9 cellular contexts compared by ENCODE assay signal in the genomic region with DNA sequence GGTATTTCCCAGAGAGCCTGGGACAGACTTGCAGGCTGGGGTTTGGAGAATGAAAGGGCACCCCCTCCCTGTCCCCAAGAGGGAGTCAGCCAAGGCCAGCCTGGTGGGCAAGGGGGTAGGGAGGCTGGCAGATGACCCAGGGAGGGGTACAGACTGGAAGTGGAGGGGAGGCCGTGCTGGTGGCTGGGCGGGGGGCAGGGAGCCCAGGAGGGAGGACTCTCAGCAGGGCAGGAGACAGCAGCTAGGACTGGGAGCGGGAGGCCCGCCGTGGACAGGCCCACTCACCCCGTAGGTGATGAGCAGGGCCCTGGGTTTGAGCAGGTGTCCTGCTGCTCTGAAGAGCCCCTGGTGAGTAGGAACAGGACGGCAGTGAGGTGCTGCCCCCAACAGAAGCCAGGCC. TPM values are rescaled to one million over a fixed set of nuclear protein-coding genes. Genes with fewer than 3 reads are reported as not detected.
DNase-seq lines count a peak whose midpoint lies in the region; ATAC-seq, FAIRE-seq and TF ChIP-seq lines count a peak whose summit lies in the region.
"Had no signal": no experiment of that assay in that cellular context is flagged by ENCODE, and none has a peak within 500 bp of the region (broad histone marks: within the 10 kb centered on the region; RNA-seq: fewer than 3 reads in every experiment).

No MANE protein-coding gene starts in this region.

- WGBS in upper lobe of left lung, 2 donors: 80 to 90% methylated on average over 1 to 7 of the region's 7 CpGs
- 85 to 89% methylated on average over 7 of the region's 7 CpGs for WGBS in lower leg skin, 2 donors

- H2AFZ ChIP-seq in keratinocyte (ENCODE audit: control insufficient read depth, low read length): no peak overlapping the region

- FAIRE-seq in keratinocyte (lab: Jason Lieb, UNC): no peak

- TF ChIP-seq EP300 in upper lobe of left lung (IDR thresholded peaks at IDR 0.05): no peak

- H3K79me2 ChIP-seq in keratinocyte (ENCODE audit: control insufficient read depth, insufficient read depth, low read length): peaks cover 8% of the 10 kb centered on the region

- peak overlapping the region; percentile 60 for H3K4me3 Mint-ChIP-seq in activated CD8-positive, alpha-beta T cell treated with anti-CD3 and anti-CD28 coated beads, Interleukin-2, amount 10 ng/mL, durations not matched to agents 7 days and 5 days

- H3K4me2 ChIP-seq in keratinocyte (ENCODE audit: control insufficient read depth, extremely low read depth, insufficient read depth, low read depth, low read length): peak overlapping the region; percentile 85

- no peak for TF ChIP-seq CTCF in left ventricle myocardium inferior (IDR thresholded peaks at IDR 0.05; ENCODE audit: borderline replicate concordance)
- TF ChIP-seq CTCF in keratinocyte (optimal IDR thresholded peaks at IDR 0.05 in 1 of 3, IDR thresholded peaks at IDR 0.05 in 1 of 3, conservative IDR thresholded peaks at IDR 0.05 in 1 of 3; ENCODE audit: extremely low read depth in 1 of 3, insufficient read depth in 2 of 3, low read length in 3 of 3): no peak
- no peak for TF ChIP-seq CTCF in upper lobe of left lung (IDR thresholded peaks at IDR 0.05)
- no peak for TF ChIP-seq CTCF in lower leg skin (IDR thresholded peaks at IDR 0.05)

- H3K9me3 Mint-ChIP-seq in activated CD8-positive, alpha-beta T cell treated with anti-CD3 and anti-CD28 coated beads, Interleukin-2, amount 10 ng/mL, durations not matched to agents 7 days and 5 days (ENCODE audit: insufficient read depth): no peaks in the 10 kb centered on the region

- H3K27ac ChIP-seq in left ventricle myocardium inferior (replicated peaks): no peak overlapping the region
- no peak overlapping the region for H3K27ac ChIP-seq in keratinocyte (ENCODE audit: control insufficient read depth, insufficient read depth, low read length)
- H3K27ac ChIP-seq in upper lobe of left lung: peak overlapping the region in 2 of 4 donors; percentile 95 to 99

- dilution Hi-C loops in keratinocyte (cut with MboI; ENCODE audit: extremely low pct_ligation_motif_present, low sequenced_read_pairs): no loop called here

- peaks cover 22% of the 10 kb centered on the region for H3K36me3 ChIP-seq in left ventricle myocardium inferior
- peaks cover 2 to 10% of the 10 kb centered on the region in 2 experiments for H3K36me3 ChIP-seq in keratinocyte (ENCODE audit: control insufficient read depth in 2 of 2, extremely low read depth in 1 of 2, insufficient read depth in 2 of 2, low read length in 2 of 2)
- H3K36me3 ChIP-seq in upper lobe of left lung: peaks cover 0 to 18% (median 15%) of the 10 kb centered on the region in 4 donors
- H3K36me3 ChIP-seq in H7 (replicated peaks; ENCODE audit: control insufficient read depth, insufficient read depth, low read length): no peaks in the 10 kb centered on the region; the same call in none of the 2 replicates

- H3K9me1 ChIP-seq in keratinocyte (ENCODE audit: control insufficient read depth, extremely low read depth, insufficient read depth, low read length): no peaks in the 10 kb centered on the region

- peaks cover 2% of the 10 kb centered on the region for H3K27me3 Mint-ChIP-seq in activated CD8-positive, alpha-beta T cell treated with anti-CD3 and anti-CD28 coated beads, Interleukin-2, amount 10 ng/mL, durations not matched to agents 7 days and 5 days (ENCODE audit: low read depth)

- H3K27ac Mint-ChIP-seq in activated CD8-positive, alpha-beta T cell treated with anti-CD3 and anti-CD28 coated beads, Interleukin-2, amount 10 ng/mL, durations not matched to agents 7 days and 5 days: peak overlapping the region; percentile 57

- CTCF ChIA-PET in activated CD8-positive, alpha-beta T cell treated with anti-CD3 and anti-CD28 coated beads, Interleukin-2, amount 10 ng/mL, durations not matched to agents 7 days and 5 days (lab: Charles Lee): no interaction called here

- H3K36me3 Mint-ChIP-seq in activated CD8-positive, alpha-beta T cell treated with anti-CD3 and anti-CD28 coated beads, Interleukin-2, amount 10 ng/mL, durations not matched to agents 7 days and 5 days (ENCODE audit: low read depth): peaks cover 3% of the 10 kb centered on the region

- DNase-seq in left ventricle myocardium inferior: no peak
- DNase-seq in Right ventricle myocardium superior: no peak
- DNase-seq in activated CD8-positive, alpha-beta T cell treated with anti-CD3 and anti-CD28 coated beads, Interleukin-2, amount 10 ng/mL, durations not matched to agents 7 days and 5 days: no peak
- DNase-seq in keratinocyte (ENCODE audit: low read depth, low spot score): no peak
- peak in 1 of 2 donors; percentile 82 for DNase-seq in upper lobe of left lung
- DNase-seq in NCI-H146 treated with DMSO at 0.1 percent for 48 hours (lab: John Stamatoyannopoulos, UW; ENCODE audit: unreplicated experiment): no peak
- no peak for DNase-seq in lower leg skin (ENCODE audit: low spot score in 2 of 2)
- no peak for DNase-seq in H7
- DNase-seq: KG1 had no signal

- no peaks in the 10 kb centered on the region for H4K20me1 ChIP-seq in keratinocyte (ENCODE audit: control insufficient read depth, extremely low read depth, insufficient read depth, low read length)

- POLR2A ChIA-PET in activated CD8-positive, alpha-beta T cell treated with anti-CD3 and anti-CD28 coated beads, Interleukin-2, amount 10 ng/mL, durations not matched to agents 7 days and 5 days (lab: Charles Lee): no interaction called here

- H3K9ac ChIP-seq in keratinocyte (ENCODE audit: control insufficient read depth, extremely low read depth, insufficient read depth, low read length): no peak overlapping the region

- TF ChIP-seq POLR2A in upper lobe of left lung (IDR thresholded peaks at IDR 0.05) (no peak), lower leg skin (IDR thresholded peaks at IDR 0.05) (no peak)

- H3K4me3 ChIP-seq in left ventricle myocardium inferior (peak overlapping the region; percentile 91), keratinocyte (ENCODE audit: control insufficient read depth in 2 of 3, extremely low read depth in 1 of 3, insufficient read depth in 2 of 3, low read depth in 1 of 3, low read length in 3 of 3) (peak overlapping the region; percentile 74 to 85 (median 83)), upper lobe of left lung (peak overlapping the region in 3 of 4 donors; percentile 80 to 92 (median 89)), lower leg skin (ENCODE audit: low read depth, poor library complexity, severe bottlenecking) (no peak overlapping the region), H7 (ENCODE audit: insufficient read depth, low read depth, low read length) (no peak overlapping the region)

- H3K9me3 ChIP-seq in left ventricle myocardium inferior (replicated peaks): no peaks in the 10 kb centered on the region
- no peaks in the 10 kb centered on the region for H3K9me3 ChIP-seq in keratinocyte (ENCODE audit: control insufficient read depth, low read depth, low read length)
- no peaks in the 10 kb centered on the region for H3K9me3 ChIP-seq in upper lobe of left lung

- H3K27me3 ChIP-seq in left ventricle myocardium inferior (ENCODE audit: low read depth): no peaks in the 10 kb centered on the region
- no peaks in the 10 kb centered on the region for H3K27me3 ChIP-seq in keratinocyte (ENCODE audit: control insufficient read depth, extremely low read depth, insufficient read depth, low read length)
- no peaks in the 10 kb centered on the region for H3K27me3 ChIP-seq in upper lobe of left lung
- no peaks in the 10 kb centered on the region for H3K27me3 ChIP-seq in H7 (ENCODE audit: control insufficient read depth, insufficient read depth, low read length)

- H3K4me1 ChIP-seq in left ventricle myocardium inferior (peaks cover 50% of the 10 kb centered on the region), keratinocyte (ENCODE audit: control insufficient read depth, extremely low read depth, insufficient read depth, low read length) (peaks cover 8% of the 10 kb centered on the region), upper lobe of left lung (peaks cover 29 to 47% (median 36%) of the 10 kb centered on the region in 4 donors)

- ATAC-seq in Right ventricle myocardium superior (ENCODE audit: poor library complexity): no peak
- no peak for ATAC-seq in activated CD8-positive, alpha-beta T cell treated with anti-CD3 and anti-CD28 coated beads, Interleukin-2, amount 10 ng/mL, durations not matched to agents 7 days and 5 days
- no peak for ATAC-seq in upper lobe of left lung (ENCODE audit: low FRiP score in 2 of 2)

- intact Hi-C loops in left ventricle myocardium inferior (cut with micrococcal nuclease): no loop called here
- intact Hi-C loops in Right ventricle myocardium superior (cut with DNase I): loop anchor here (5.0 kb wide), 1 partner anchor 48 kb away; no protein-coding TSS in a partner anchor
- intact Hi-C loops in lower leg skin (cut with DNase I; ENCODE audit: low total_unique reads): no loop called here

- peaks cover 10% of the 10 kb centered on the region for H3K4me1 Mint-ChIP-seq in activated CD8-positive, alpha-beta T cell treated with anti-CD3 and anti-CD28 coated beads, Interleukin-2, amount 10 ng/mL, durations not matched to agents 7 days and 5 days (ENCODE audit: low read depth)

RNA-seq across cellular contexts. Expression of a gene that starts 1.1 kb away (rescaled TPM):
- total RNA-seq in left ventricle myocardium inferior (49.2 TPM), Right ventricle myocardium superior (52.5 TPM), upper lobe of left lung (100 to 1,000 TPM in 4 of 6 donors, 10 to 100 TPM in 2; 69.5 to 210 (median 111) TPM), lower leg skin (100 to 1,000 TPM; 108 to 161 (median 111) TPM)
- 10 to 100 TPM; 89.0 to 94.0 TPM for total RNA-seq in activated CD8-positive, alpha-beta T cell treated with anti-CD3 and anti-CD28 coated beads, Interleukin-2, amount 10 ng/mL, durations not matched to agents 7 days and 5 days
- polyA plus RNA-seq in keratinocyte: 46.9 to 65.8 TPM (median 49.4 TPM) in 3 replicates
- 4.3 TPM for polyA plus RNA-seq in keratinocyte (2011; ENCODE audit: low read depth)
- polyA plus RNA-seq in keratinocyte (2011; cell fraction: cytosol; rRNA removed): 33.1 and 62.1 TPM in 2 replicates
- polyA plus RNA-seq in keratinocyte (2011; cell fraction: nucleus; rRNA removed): 26.6 and 41.1 TPM in 2 replicates
- polyA plus RNA-seq in keratinocyte (2012; ENCODE audit: low replicate concordance): 49.5 and 75.8 TPM in 2 replicates
- polyA minus RNA-seq in keratinocyte: 13.4 to 34.2 TPM (median 25.4 TPM) in 3 replicates
- 109 TPM for polyA minus RNA-seq in keratinocyte (2011; cell fraction: cytosol; rRNA and poly(A)+ RNA removed)
- polyA minus RNA-seq in keratinocyte (2011; cell fraction: nucleus; rRNA and poly(A)+ RNA removed): 10.2 and 15.6 TPM in 2 replicates
- 129 and 135 TPM in 2 replicates for total RNA-seq in H7 (2014; rRNA removed; shearing (Covaris generic))

RNA-seq across cellular contexts. Expression of a gene that starts 4.2 kb away (rescaled TPM):
- total RNA-seq in left ventricle myocardium inferior: 0.14 TPM
- total RNA-seq in Right ventricle myocardium superior: 0.13 TPM
- total RNA-seq in activated CD8-positive, alpha-beta T cell treated with anti-CD3 and anti-CD28 coated beads, Interleukin-2, amount 10 ng/mL, durations not matched to agents 7 days and 5 days: under 1 TPM; 0.47 to 0.68 TPM
- polyA plus RNA-seq in keratinocyte: 0.01 to 0.04 TPM in 2 of 3 replicates, not detected in the other
- 0.12 TPM for polyA plus RNA-seq in keratinocyte (2011; ENCODE audit: low read depth)
- polyA plus RNA-seq in keratinocyte (2011; cell fraction: cytosol; rRNA removed): 0.01 and 0.03 TPM in 2 replicates
- 0.12 and 0.17 TPM in 2 replicates for polyA plus RNA-seq in keratinocyte (2011; cell fraction: nucleus; rRNA removed)
- 0.03 and 0.47 TPM in 2 replicates for polyA plus RNA-seq in keratinocyte (2012; ENCODE audit: low replicate concordance)
- 0.10 TPM in 1 of 3 replicates, not detected in the others for polyA minus RNA-seq in keratinocyte
- polyA minus RNA-seq in keratinocyte (2011; cell fraction: cytosol; rRNA and poly(A)+ RNA removed): not detected
- polyA minus RNA-seq in keratinocyte (2011; cell fraction: nucleus; rRNA and poly(A)+ RNA removed): 0.31 and 0.42 TPM in 2 replicates
- total RNA-seq in upper lobe of left lung: 10 to 100 TPM in 1 of 6 donors, 1 to 10 TPM in 5; 1.7 to 16.8 (median 5.8) TPM
- total RNA-seq in lower leg skin: 1 to 10 TPM; 1.3 to 5.0 (median 2.8) TPM
- 4.5 and 5.5 TPM in 2 replicates for total RNA-seq in H7 (2014; rRNA removed; shearing (Covaris generic))

RNA-seq across cellular contexts. Expression of a gene that starts 6.6 kb away (rescaled TPM):
- 181 TPM for total RNA-seq in left ventricle myocardium inferior
- 205 TPM for total RNA-seq in Right ventricle myocardium superior
- total RNA-seq in activated CD8-positive, alpha-beta T cell treated with anti-CD3 and anti-CD28 coated beads, Interleukin-2, amount 10 ng/mL, durations not matched to agents 7 days and 5 days: 10 to 100 TPM; 40.6 to 40.9 TPM
- 5.9 to 14.5 TPM (median 8.1 TPM) in 3 replicates for polyA plus RNA-seq in keratinocyte
- polyA plus RNA-seq in keratinocyte (2011; ENCODE audit: low read depth): 1.1 TPM
- 5.4 and 16.2 TPM in 2 replicates for polyA plus RNA-seq in keratinocyte (2011; cell fraction: cytosol; rRNA removed)
- 6.7 and 7.0 TPM in 2 replicates for polyA plus RNA-seq in keratinocyte (2011; cell fraction: nucleus; rRNA removed)
- 9.7 and 15.6 TPM in 2 replicates for polyA plus RNA-seq in keratinocyte (2012; ENCODE audit: low replicate concordance)
- polyA minus RNA-seq in keratinocyte: 1.9 to 3.7 TPM (median 2.8 TPM) in 3 replicates
- polyA minus RNA-seq in keratinocyte (2011; cell fraction: cytosol; rRNA and poly(A)+ RNA removed): 34.0 TPM
- polyA minus RNA-seq in keratinocyte (2011; cell fraction: nucleus; rRNA and poly(A)+ RNA removed): 4.3 and 4.9 TPM in 2 replicates
- total RNA-seq in upper lobe of left lung: 10 to 100 TPM; 34.9 to 85.7 (median 53.3) TPM
- total RNA-seq in lower leg skin: 10 to 100 TPM; 10.5 to 31.3 (median 23.2) TPM
- 71.5 and 83.1 TPM in 2 replicates for total RNA-seq in H7 (2014; rRNA removed; shearing (Covaris generic))

RNA-seq across cellular contexts. Expression of a gene that starts 14.2 kb away (rescaled TPM):
- total RNA-seq in left ventricle myocardium inferior (9.2 TPM), Right ventricle myocardium superior (10.8 TPM), upper lobe of left lung (100 to 1,000 TPM in 1 of 6 donors, 10 to 100 TPM in 5; 18.8 to 174 (median 34.1) TPM), lower leg skin (10 to 100 TPM; 11.1 to 32.1 (median 18.9) TPM)
- 100 to 1,000 TPM in 1 of 2 experiments, 10 to 100 TPM in 1; 96.8 to 106 TPM for total RNA-seq in activated CD8-positive, alpha-beta T cell treated with anti-CD3 and anti-CD28 coated beads, Interleukin-2, amount 10 ng/mL, durations not matched to agents 7 days and 5 days
- 5.9 to 9.2 TPM (median 8.2 TPM) in 3 replicates for polyA plus RNA-seq in keratinocyte
- polyA plus RNA-seq in keratinocyte (2011; ENCODE audit: low read depth): 1.7 TPM
- 0.96 and 2.7 TPM in 2 replicates for polyA plus RNA-seq in keratinocyte (2011; cell fraction: cytosol; rRNA removed)
- 40.1 and 49.6 TPM in 2 replicates for polyA plus RNA-seq in keratinocyte (2011; cell fraction: nucleus; rRNA removed)
- 8.4 and 10.3 TPM in 2 replicates for polyA plus RNA-seq in keratinocyte (2012; ENCODE audit: low replicate concordance)
- polyA minus RNA-seq in keratinocyte: 5.4 to 10.3 TPM (median 6.6 TPM) in 3 replicates
- 10.2 TPM for polyA minus RNA-seq in keratinocyte (2011; cell fraction: cytosol; rRNA and poly(A)+ RNA removed)
- 13.1 and 17.9 TPM in 2 replicates for polyA minus RNA-seq in keratinocyte (2011; cell fraction: nucleus; rRNA and poly(A)+ RNA removed)
- total RNA-seq in H7 (2014; rRNA removed; shearing (Covaris generic)): 35.3 and 38.3 TPM in 2 replicates

RNA-seq across cellular contexts. Expression of a gene that starts 32.9 kb away (rescaled TPM):
- total RNA-seq in left ventricle myocardium inferior: 90.3 TPM
- total RNA-seq in Right ventricle myocardium superior: 81.9 TPM
- total RNA-seq in activated CD8-positive, alpha-beta T cell treated with anti-CD3 and anti-CD28 coated beads, Interleukin-2, amount 10 ng/mL, durations not matched to agents 7 days and 5 days: 100 to 1,000 TPM; 135 to 139 TPM
- polyA plus RNA-seq in keratinocyte: 58.7 to 97.0 TPM (median 61.7 TPM) in 3 replicates
- polyA plus RNA-seq in keratinocyte (2011; ENCODE audit: low read depth): 60.0 TPM
- 20.5 and 45.5 TPM in 2 replicates for polyA plus RNA-seq in keratinocyte (2011; cell fraction: cytosol; rRNA removed)
- polyA plus RNA-seq in keratinocyte (2011; cell fraction: nucleus; rRNA removed): 279 and 341 TPM in 2 replicates
- 64.1 and 66.4 TPM in 2 replicates for polyA plus RNA-seq in keratinocyte (2012; ENCODE audit: low replicate concordance)
- 26.1 to 90.0 TPM (median 31.0 TPM) in 3 replicates for polyA minus RNA-seq in keratinocyte
- polyA minus RNA-seq in keratinocyte (2011; cell fraction: cytosol; rRNA and poly(A)+ RNA removed): 72.1 TPM
- 61.3 and 76.7 TPM in 2 replicates for polyA minus RNA-seq in keratinocyte (2011; cell fraction: nucleus; rRNA and poly(A)+ RNA removed)
- total RNA-seq in upper lobe of left lung: 100 to 1,000 TPM in 4 of 6 donors, 10 to 100 TPM in 2; 53.0 to 535 (median 107) TPM
- total RNA-seq in lower leg skin: 10 to 100 TPM; 36.1 to 86.7 (median 58.7) TPM
- 164 and 174 TPM in 2 replicates for total RNA-seq in H7 (2014; rRNA removed; shearing (Covaris generic))

Comparison
In these comparisons a context has a peak if more than half of its experiments do, and no peak if none do; other contexts are left out.
1. H3K4me3 ChIP-seq: peak in left ventricle myocardium inferior (single experiment), keratinocyte (3 of 3) and upper lobe of left lung (3 of 4); none in lower leg skin (single experiment) and H7 (single experiment).